In genomic region chr13:42574011-42574410, GRCh38 we compare ENCODE assay signal across 8 cellular contexts. TPM values are rescaled to one million over a fixed set of nuclear protein-coding genes. Genes with fewer than 3 reads are reported as not detected.
DNase-seq lines count a peak whose midpoint lies in the region; ATAC-seq and TF ChIP-seq lines count a peak whose summit lies in the region.

A gene with protein sequence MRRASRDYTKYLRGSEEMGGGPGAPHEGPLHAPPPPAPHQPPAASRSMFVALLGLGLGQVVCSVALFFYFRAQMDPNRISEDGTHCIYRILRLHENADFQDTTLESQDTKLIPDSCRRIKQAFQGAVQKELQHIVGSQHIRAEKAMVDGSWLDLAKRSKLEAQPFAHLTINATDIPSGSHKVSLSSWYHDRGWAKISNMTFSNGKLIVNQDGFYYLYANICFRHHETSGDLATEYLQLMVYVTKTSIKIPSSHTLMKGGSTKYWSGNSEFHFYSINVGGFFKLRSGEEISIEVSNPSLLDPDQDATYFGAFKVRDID (plus strand): TSS chr13:42574152. CDS start chr13:42574304, 152 bp downstream.

- no peaks in the 10 kb centered on the region for H3K9me3 ChIP-seq in left ventricle myocardium inferior (replicated peaks)
- H3K9me3 ChIP-seq in HUES48 (ENCODE audit: control insufficient read depth, insufficient read depth, low read length), result peaks cover 6% of the 10 kb centered on the region; the same call in 1 of the 2 replicates
- H3K9me3 ChIP-seq in mucosa of stomach (ENCODE audit: control insufficient read depth, low read length), result no peaks in the 10 kb centered on the region

- intact Hi-C loops in left ventricle myocardium inferior (cut with micrococcal nuclease) (no loop called here), Right ventricle myocardium inferior (cut with DNase I) (no loop called here)

- H3K27ac ChIP-seq in left ventricle myocardium inferior (replicated peaks), result no peak within 1 kb of the TSS
- H3K27ac ChIP-seq in HUES48 (ENCODE audit: low read depth, low read length), result no peak within 1 kb of the TSS
- no peak within 1 kb of the TSS for H3K27ac ChIP-seq in brain microvascular endothelial cell

- H3K4me3 ChIP-seq in left ventricle myocardium inferior (peak within 1 kb of the TSS; percentile 47), HUES48 (ENCODE audit: low read depth, low read length) (peak within 1 kb of the TSS; percentile 80), brain microvascular endothelial cell (ENCODE audit: low read depth, low read length) (peak within 1 kb of the TSS; percentile 78), mucosa of stomach (ENCODE audit: low read length) (peak within 1 kb of the TSS; percentile 21)

- H3K27me3 ChIP-seq in left ventricle myocardium inferior (ENCODE audit: low read depth) (peaks cover 85% of the 10 kb centered on the region), HUES48 (ENCODE audit: control insufficient read depth, insufficient read depth, low read length) (peaks cover 27% of the 10 kb centered on the region), brain microvascular endothelial cell (replicated peaks) (no peaks in the 10 kb centered on the region), mucosa of stomach (ENCODE audit: control insufficient read depth, insufficient read depth, low read length) (peaks cover 26% of the 10 kb centered on the region)

- no peaks in the 10 kb centered on the region for H3K36me3 ChIP-seq in left ventricle myocardium inferior
- H3K36me3 ChIP-seq in HUES48 (ENCODE audit: control insufficient read depth, insufficient read depth, low read length), result no peaks in the 10 kb centered on the region
- no peaks in the 10 kb centered on the region for H3K36me3 ChIP-seq in brain microvascular endothelial cell (replicated peaks)
- H3K36me3 ChIP-seq in mucosa of stomach (ENCODE audit: control insufficient read depth, insufficient read depth, low read length), result no peaks in the 10 kb centered on the region

- no peak for ATAC-seq in Right ventricle myocardium inferior

- in situ Hi-C loops in brain microvascular endothelial cell (cut with HindIII; ENCODE audit: low pct_ligation_motif_present, low sequenced_read_pairs), result no loop called here

- H3K9ac ChIP-seq in HUES48 (ENCODE audit: low read depth, low read length), result peak within 1 kb of the TSS; percentile 46; the same call in 1 of the 2 replicates
- H3K9ac ChIP-seq in mucosa of stomach (ENCODE audit: low read length), result no peak within 1 kb of the TSS

- H3K4me1 ChIP-seq in left ventricle myocardium inferior (peaks cover 13% of the 10 kb centered on the region), HUES48 (ENCODE audit: control insufficient read depth, insufficient read depth, low read length) (peaks cover 33% of the 10 kb centered on the region), mucosa of stomach (ENCODE audit: control insufficient read depth, insufficient read depth, low read length) (no peaks in the 10 kb centered on the region)

- DNase-seq in left ventricle myocardium inferior, result no peak
- DNase-seq in Right ventricle myocardium inferior (ENCODE audit: missing footprints), result no peak
- no peak for DNase-seq in brain microvascular endothelial cell
- no peak for DNase-seq in T1000 (lab: John Stamatoyannopoulos, UW)
- no peak for DNase-seq in glomerular visceral epithelial cell (ENCODE audit: extremely low spot score)
- DNase-seq in DMS153 treated with DMSO at 0.1 percent for 48 hours (lab: John Stamatoyannopoulos, UW; ENCODE audit: unreplicated experiment), result no peak

- TF ChIP-seq CTCF in left ventricle myocardium inferior (IDR thresholded peaks at IDR 0.05; ENCODE audit: borderline replicate concordance) (no peak), brain microvascular endothelial cell (IDR thresholded peaks at IDR 0.05; ENCODE audit: low read depth, low read length, missing control alignments) (no peak)

RNA-seq across cellular contexts. Expression of the gene that starts here (rescaled TPM):
- not detected for total RNA-seq in left ventricle myocardium inferior
- not detected for total RNA-seq in Right ventricle myocardium inferior

Comparison
In these comparisons a context has a peak if more than half of its experiments do, and no peak if none do; other contexts are left out.
1. H3K4me3 ChIP-seq: peak in every context shown above with its lines; median percentile 80 in HUES48; 78 in brain microvascular endothelial cell; 47 in left ventricle myocardium inferior; 21 in mucosa of stomach.